ENCODE assay signal across 8 cellular contexts in the genomic region with DNA sequence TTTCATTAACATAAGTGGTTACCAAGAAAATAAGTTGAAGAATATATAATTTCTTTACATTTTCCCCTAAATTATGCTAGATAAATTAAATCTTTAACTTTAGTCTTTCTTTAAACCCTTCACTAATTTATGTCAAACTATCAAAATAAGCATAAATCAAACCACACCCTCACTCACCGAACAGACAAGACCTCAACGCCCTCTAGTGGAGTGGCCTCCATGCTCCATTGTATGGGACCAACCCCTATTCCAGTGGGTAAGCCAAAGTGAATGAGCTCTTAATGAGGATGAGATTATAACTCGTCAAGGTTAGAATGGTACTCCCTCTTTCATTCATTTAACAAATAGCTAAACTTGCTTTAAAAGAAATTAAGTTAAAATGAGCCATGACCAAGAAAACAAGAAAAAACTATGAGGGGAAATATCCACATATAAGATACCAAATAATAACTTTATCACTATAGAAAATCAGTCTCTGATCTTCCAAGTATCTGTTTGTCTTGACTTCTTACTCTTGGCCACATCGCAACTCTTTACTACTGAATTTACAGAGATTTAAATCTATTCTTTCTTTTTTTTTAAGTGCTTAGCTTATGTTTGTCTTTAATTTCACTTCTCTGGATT. TPM values are rescaled to one million over a fixed set of nuclear protein-coding genes. Genes with fewer than 3 reads are reported as not detected.
DNase-seq lines count a peak whose midpoint lies in the region; ATAC-seq and TF ChIP-seq lines count a peak whose summit lies in the region.

No MANE protein-coding gene starts in this region.

- H3K27me3 ChIP-seq in prostate gland (replicated peaks; ENCODE audit: insufficient read depth) = no peaks in the 10 kb centered on the region

- peaks cover 5% of the 10 kb centered on the region for H3K36me3 Mint-ChIP-seq in activated naive CD4-positive, alpha-beta T cell treated with anti-CD3 and anti-CD28 coated beads for 36 hours (ENCODE audit: low read depth)

- no peaks in the 10 kb centered on the region for H3K27me3 Mint-ChIP-seq in activated naive CD4-positive, alpha-beta T cell treated with anti-CD3 and anti-CD28 coated beads for 36 hours (ENCODE audit: low read depth)

- no peak overlapping the region for H3K4me3 Mint-ChIP-seq in activated naive CD4-positive, alpha-beta T cell treated with anti-CD3 and anti-CD28 coated beads for 36 hours

- peaks cover 41% of the 10 kb centered on the region for H3K4me1 Mint-ChIP-seq in activated naive CD4-positive, alpha-beta T cell treated with anti-CD3 and anti-CD28 coated beads for 36 hours (ENCODE audit: low read depth)

- no peaks in the 10 kb centered on the region for H3K9me3 ChIP-seq in prostate gland

- H3K36me3 ChIP-seq in prostate gland = no peaks in the 10 kb centered on the region

- intact Hi-C loops in activated naive CD4-positive, alpha-beta T cell treated with anti-CD3 and anti-CD28 coated beads for 36 hours (cut with micrococcal nuclease) = loop anchor here (1.0 to 5.0 kb wide), 10 partner anchors 53 to 816 kb away; a partner anchor contains a TSS
- intact Hi-C loops in prostate gland (cut with DNase I) = loop anchor here (5.0 kb wide), 1 partner anchor 115 kb away; no protein-coding TSS in a partner anchor

- ATAC-seq in GM19452 (IDR thresholded peaks at IDR 0.05; ENCODE audit: unreplicated experiment) = peak; percentile 92

- H3K4me3 ChIP-seq in prostate gland = no peak overlapping the region

- WGBS in prostate gland = 21% methylated on average over 4 of the region's 4 CpGs

- CTCF ChIA-PET in activated naive CD4-positive, alpha-beta T cell treated with anti-CD3 and anti-CD28 coated beads for 36 hours (lab: Charles Lee) = interaction anchor here (0.6 to 8.3 kb wide), 33 partner anchors 9 to 203 kb away, joined by 3 to 92 read pairs (median 5); a partner anchor contains a TSS

- H3K27ac ChIP-seq in prostate gland = no peak overlapping the region

- H3K27ac Mint-ChIP-seq in activated naive CD4-positive, alpha-beta T cell treated with anti-CD3 and anti-CD28 coated beads for 36 hours = peak overlapping the region; percentile 65

- DNase-seq in DMS153 (lab: John Stamatoyannopoulos, UW) (peak; percentile 26), HK-2 (ENCODE audit: unreplicated experiment) (peak; percentile 47), SK-MEL-5 (ENCODE audit: low read depth, low spot score) (peak; percentile 84), globus pallidus (ENCODE audit: low spot score) (peak; percentile 68), prostate gland (ENCODE audit: low spot score) (peak; percentile 52), NCI-H2029 (lab: John Stamatoyannopoulos, UW) (no peak)
- peak; percentile 94 for DNase-seq in activated naive CD4-positive, alpha-beta T cell treated with anti-CD3 and anti-CD28 coated beads for 36 hours

- in situ Hi-C loops in SK-MEL-5 (cut with HindIII; ENCODE audit: low pct_unique_long_range_greater_than_20kb, low sequenced_read_pairs) = no loop called here

- no peaks in the 10 kb centered on the region for H3K9me3 Mint-ChIP-seq in activated naive CD4-positive, alpha-beta T cell treated with anti-CD3 and anti-CD28 coated beads for 36 hours

- TF ChIP-seq POLR2A in prostate gland (IDR thresholded peaks at IDR 0.05) = no peak

- peak; percentile 16 to 60 (median 57) for TF ChIP-seq CTCF in prostate gland (IDR thresholded peaks at IDR 0.05)

- no peaks in the 10 kb centered on the region for H3K4me1 ChIP-seq in prostate gland (replicated peaks)

RNA-seq across cellular contexts. Expression of a gene that starts 15.6 kb away (rescaled TPM):
- total RNA-seq in SK-MEL-5 (2014; rRNA removed; shearing (Covaris generic)) = 5.7 and 6.6 TPM in 2 replicates
- 3.0 and 3.3 TPM in 2 replicates for polyA plus RNA-seq in SK-MEL-5 (2015; cell fraction: cytosol; rRNA removed)
- polyA plus RNA-seq in SK-MEL-5 (2015; cell fraction: nucleus; rRNA removed) = 3.0 and 3.2 TPM in 2 replicates
- total RNA-seq in activated naive CD4-positive, alpha-beta T cell treated with anti-CD3 and anti-CD28 coated beads for 36 hours = 1 to 10 TPM; 1.7 to 2.2 TPM
- 1 to 10 TPM; 4.1 to 6.4 TPM for total RNA-seq in prostate gland
